In genomic region chr9:93030642-93031628, GRCh38 we compare ENCODE assay signal across 21 cellular contexts. TPM values are rescaled to one million over a fixed set of nuclear protein-coding genes. Genes with fewer than 3 reads are reported as not detected.
DNase-seq lines count a peak whose midpoint lies in the region; ATAC-seq and TF ChIP-seq lines count a peak whose summit lies in the region.
"Had no signal": no experiment of that assay in that cellular context is flagged by ENCODE, and none has a peak within 500 bp of the region (broad histone marks: within the 10 kb centered on the region; RNA-seq: fewer than 3 reads in every experiment).

No MANE protein-coding gene starts in this region.

- H3K27ac Mint-ChIP-seq in T-helper 1 cell treated with Interleukin-12 subunit alpha and Interleukin-12 subunit beta and Interleukin-4 antibody, amounts not matched to agents 30 μg/mL and 1 μg/mL, for 36 hours, result peak overlapping the region; percentile 31
- H3K27ac Mint-ChIP-seq in CD14-positive monocyte, result peak overlapping the region; percentile 73 to 93 (median 90)
- peak overlapping the region; percentile 39 for H3K27ac Mint-ChIP-seq in activated CD8-positive, alpha-beta T cell treated with anti-CD3 and anti-CD28 coated beads, Interleukin-2, amount 10 ng/mL, durations not matched to agents 7 days and 5 days
- peak overlapping the region in 5 of 6 donors; percentile 48 to 71 (median 62) for H3K27ac Mint-ChIP-seq in naive B cell
- no peak overlapping the region for H3K27ac Mint-ChIP-seq in GM23338
- H3K27ac Mint-ChIP-seq: H9 had no signal

- intact Hi-C loops in CD14-positive monocyte (cut with micrococcal nuclease), result no loop called here

- no peaks in the 10 kb centered on the region for H3K36me3 ChIP-seq in GM23338 (ENCODE audit: insufficient read depth)
- H3K36me3 ChIP-seq: transverse colon, WERI-Rb-1 had no signal

- POLR2A ChIA-PET in activated CD8-positive, alpha-beta T cell treated with anti-CD3 and anti-CD28 coated beads, Interleukin-2, amount 10 ng/mL, durations not matched to agents 7 days and 5 days (lab: Charles Lee), result interaction anchor here (1.0 to 1.3 kb wide), 3 partner anchors 10 to 29 kb away, joined by 3 read pairs; no protein-coding TSS in a partner anchor

- H3K4me2 ChIP-seq in GM23338, result no peak overlapping the region

- ATAC-seq in activated CD8-positive, alpha-beta T cell treated with anti-CD3 and anti-CD28 coated beads, Interleukin-2, amount 10 ng/mL, durations not matched to agents 7 days and 5 days, result no peak
- ATAC-seq in naive B cell (ENCODE audit: low read depth in 2 of 2) (no peak), HG03432 (IDR thresholded peaks at IDR 0.05; ENCODE audit: unreplicated experiment) (no peak), GM23338 (no peak)
- ATAC-seq: right cardiac atrium had no signal

- no peaks in the 10 kb centered on the region for H3K27me3 ChIP-seq in GM23338 (ENCODE audit: insufficient read depth)
- H3K27me3 ChIP-seq: transverse colon had no signal

- peaks cover 51% of the 10 kb centered on the region for H3K36me3 Mint-ChIP-seq in T-helper 1 cell treated with Interleukin-12 subunit alpha and Interleukin-12 subunit beta and Interleukin-4 antibody, amounts not matched to agents 30 μg/mL and 1 μg/mL, for 36 hours (ENCODE audit: low read depth)
- H3K36me3 Mint-ChIP-seq in CD14-positive monocyte, result peaks cover 62 to 86% of the 10 kb centered on the region in 2 donors
- peaks cover 79% of the 10 kb centered on the region for H3K36me3 Mint-ChIP-seq in activated CD8-positive, alpha-beta T cell treated with anti-CD3 and anti-CD28 coated beads, Interleukin-2, amount 10 ng/mL, durations not matched to agents 7 days and 5 days (ENCODE audit: low read depth)
- peaks cover 6 to 17% of the 10 kb centered on the region in 2 donors for H3K36me3 Mint-ChIP-seq in naive B cell
- H3K36me3 Mint-ChIP-seq in GM23338 (ENCODE audit: low read depth), result no peaks in the 10 kb centered on the region

- CTCF ChIA-PET in activated CD8-positive, alpha-beta T cell treated with anti-CD3 and anti-CD28 coated beads, Interleukin-2, amount 10 ng/mL, durations not matched to agents 7 days and 5 days (lab: Charles Lee), result interaction anchor here (1.0 to 1.2 kb wide), 2 partner anchors 27 to 34 kb away, joined by 3 read pairs; no protein-coding TSS in a partner anchor

- H3K9me2 ChIP-seq in GM23338 (ENCODE audit: insufficient read depth), result no peaks in the 10 kb centered on the region

- H3K4me1 Mint-ChIP-seq in T-helper 1 cell treated with Interleukin-12 subunit alpha and Interleukin-12 subunit beta and Interleukin-4 antibody, amounts not matched to agents 30 μg/mL and 1 μg/mL, for 36 hours (ENCODE audit: low read depth), result peaks cover 41% of the 10 kb centered on the region
- H3K4me1 Mint-ChIP-seq in CD14-positive monocyte, result peaks cover 92% of the 10 kb centered on the region
- H3K4me1 Mint-ChIP-seq in activated CD8-positive, alpha-beta T cell treated with anti-CD3 and anti-CD28 coated beads, Interleukin-2, amount 10 ng/mL, durations not matched to agents 7 days and 5 days (ENCODE audit: low read depth), result peaks cover 59% of the 10 kb centered on the region
- peaks cover 43 to 61% (median 51%) of the 10 kb centered on the region in 3 donors for H3K4me1 Mint-ChIP-seq in naive B cell
- peaks cover 12% of the 10 kb centered on the region for H3K4me1 Mint-ChIP-seq in GM23338

- no peak for DNase-seq in T-helper 1 cell
- no peak for DNase-seq in CD14-positive monocyte (ENCODE audit: low spot score)
- no peak for DNase-seq in activated CD8-positive, alpha-beta T cell treated with anti-CD3 and anti-CD28 coated beads, Interleukin-2, amount 10 ng/mL, durations not matched to agents 7 days and 5 days
- no peak for DNase-seq in naive B cell
- no peak for DNase-seq in NCI-H1092 (lab: John Stamatoyannopoulos, UW)
- DNase-seq in GM23338 (ENCODE audit: low spot score), result no peak
- DNase-seq: DMS153, GF-D8, H9, hippocampal formation, islet precursor cell, lower lobe of right lung, NCI-H69, transverse colon, WERI-Rb-1 had no signal

- no peak overlapping the region for H3K4me3 Mint-ChIP-seq in T-helper 1 cell treated with Interleukin-12 subunit alpha and Interleukin-12 subunit beta and Interleukin-4 antibody, amounts not matched to agents 30 μg/mL and 1 μg/mL, for 36 hours
- H3K4me3 Mint-ChIP-seq in CD14-positive monocyte (no peak overlapping the region), naive B cell (peak overlapping the region in 3 of 8 donors; percentile 2 to 81 (median 50)), GM23338 (no peak overlapping the region)
- H3K4me3 Mint-ChIP-seq in activated CD8-positive, alpha-beta T cell treated with anti-CD3 and anti-CD28 coated beads, Interleukin-2, amount 10 ng/mL, durations not matched to agents 7 days and 5 days, result no peak overlapping the region
- H3K4me3 Mint-ChIP-seq: H9 had no signal

- H3K27ac ChIP-seq in GM23338 (ENCODE audit: low read depth), result no peak overlapping the region
- H3K27ac ChIP-seq: 22Rv1, lower lobe of right lung, transverse colon, WERI-Rb-1 had no signal

- H3K4me3 ChIP-seq in GM23338, result no peak overlapping the region
- H3K4me3 ChIP-seq: lower lobe of right lung, transverse colon had no signal

- TF ChIP-seq CTCF in CD14-positive monocyte (IDR thresholded peaks at IDR 0.05) (no peak), GM23338 (conservative IDR thresholded peaks at IDR 0.05; ENCODE audit: low read depth in 2 of 2) (no peak)

- no peaks in the 10 kb centered on the region for H4K20me1 ChIP-seq in GM23338 (replicated peaks; ENCODE audit: insufficient read depth)

- no peaks in the 10 kb centered on the region for H3K27me3 Mint-ChIP-seq in T-helper 1 cell treated with Interleukin-12 subunit alpha and Interleukin-12 subunit beta and Interleukin-4 antibody, amounts not matched to agents 30 μg/mL and 1 μg/mL, for 36 hours (ENCODE audit: low read depth)
- H3K27me3 Mint-ChIP-seq in CD14-positive monocyte (ENCODE audit: low read depth in 3 of 3), result no peaks in the 10 kb centered on the region
- H3K27me3 Mint-ChIP-seq in activated CD8-positive, alpha-beta T cell treated with anti-CD3 and anti-CD28 coated beads, Interleukin-2, amount 10 ng/mL, durations not matched to agents 7 days and 5 days (ENCODE audit: low read depth), result no peaks in the 10 kb centered on the region
- no peaks in the 10 kb centered on the region for H3K27me3 Mint-ChIP-seq in naive B cell
- peaks cover 6% of the 10 kb centered on the region for H3K27me3 Mint-ChIP-seq in GM23338 (ENCODE audit: insufficient read depth, low read depth, poor library complexity)

- no peaks in the 10 kb centered on the region for H3K9me3 Mint-ChIP-seq in T-helper 1 cell treated with Interleukin-12 subunit alpha and Interleukin-12 subunit beta and Interleukin-4 antibody, amounts not matched to agents 30 μg/mL and 1 μg/mL, for 36 hours
- H3K9me3 Mint-ChIP-seq in CD14-positive monocyte (peaks cover 0 to 3% (median 0%) of the 10 kb centered on the region in 7 donors), naive B cell (no peaks in the 10 kb centered on the region), GM23338 (no peaks in the 10 kb centered on the region)
- no peaks in the 10 kb centered on the region for H3K9me3 Mint-ChIP-seq in activated CD8-positive, alpha-beta T cell treated with anti-CD3 and anti-CD28 coated beads, Interleukin-2, amount 10 ng/mL, durations not matched to agents 7 days and 5 days (ENCODE audit: insufficient read depth)
- H3K9me3 Mint-ChIP-seq: H9 had no signal

- H3K4me1 ChIP-seq in GM23338 (ENCODE audit: insufficient read depth), result peaks cover 7% of the 10 kb centered on the region; the same call in 1 of the 2 replicates
- H3K4me1 ChIP-seq: transverse colon had no signal

- H3F3A ChIP-seq in GM23338 (replicated peaks; ENCODE audit: low read depth), result no peaks in the 10 kb centered on the region

- no peaks in the 10 kb centered on the region for H3K79me2 ChIP-seq in GM23338 (replicated peaks; ENCODE audit: insufficient read depth)

- no peak overlapping the region for H2AFZ ChIP-seq in GM23338

TF ChIP-seq in GM23338, 12 proteins besides CTCF, POLR2A, EP300 and RAD21:
- no peak for TF ChIP-seq JUNB (IDR thresholded peaks at IDR 0.05; ENCODE audit: unreplicated experiment)

RNA-seq across cellular contexts. Expression of gene SUSD3, which starts 27.6 kb away (rescaled TPM):
- polyA plus RNA-seq in CD14-positive monocyte (10 to 100 TPM; 10.5 to 15.7 TPM), naive B cell (ENCODE audit: low read depth in 6 of 6) (10 to 100 TPM; 35.3 to 70.1 (median 52.5) TPM), GM23338 (2016; fragmentation: Nextera tagmentation; extraction: Ambion mirVana) (6.9 and 8.3 TPM in 2 replicates)
- 10 to 100 TPM; 57.9 to 59.6 TPM for total RNA-seq in activated CD8-positive, alpha-beta T cell treated with anti-CD3 and anti-CD28 coated beads, Interleukin-2, amount 10 ng/mL, durations not matched to agents 7 days and 5 days
- 13.5 and 20.1 TPM in 2 replicates for total RNA-seq in GM23338 (2014; rRNA removed; shearing (Covaris generic))
- total RNA-seq: dermis microvascular lymphatic vessel endothelial cell, osteocyte had no signal
